In the genomic region with DNA sequence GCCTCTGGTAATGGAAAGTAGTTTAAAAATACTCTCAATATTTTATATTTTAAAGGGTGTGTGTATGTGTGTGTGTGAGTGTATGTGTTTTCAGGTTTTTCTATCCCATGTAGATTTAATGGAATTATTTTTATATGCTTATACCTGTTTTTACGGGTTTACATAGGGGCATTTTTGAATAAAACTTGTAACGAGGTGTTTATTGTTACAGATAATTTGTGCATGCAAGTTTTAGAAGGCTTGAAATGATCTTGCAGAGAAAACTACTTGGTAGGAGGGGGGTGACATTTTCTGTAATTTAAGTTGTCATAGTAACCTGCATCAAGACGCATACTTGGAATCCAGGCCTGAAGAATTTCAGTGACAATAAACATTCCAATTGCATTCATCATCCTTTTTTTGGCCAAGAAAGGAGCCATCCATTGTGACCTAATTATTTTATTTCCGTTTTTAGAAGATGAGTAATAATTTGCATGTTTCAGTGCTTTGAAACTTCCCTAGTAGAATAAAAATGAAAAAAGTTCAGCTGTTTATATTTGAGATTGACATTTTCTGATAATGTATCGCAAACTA, we compare ENCODE assay signal across 9 cellular contexts. TPM values are rescaled to one million over a fixed set of nuclear protein-coding genes. Genes with fewer than 3 reads are reported as not detected.
DNase-seq lines count a peak whose midpoint lies in the region; ATAC-seq and TF ChIP-seq lines count a peak whose summit lies in the region.
"Had no signal": no experiment of that assay in that cellular context is flagged by ENCODE, and none has a peak within 500 bp of the region (broad histone marks: within the 10 kb centered on the region; RNA-seq: fewer than 3 reads in every experiment).

No MANE protein-coding gene starts in this region.

- no peaks in the 10 kb centered on the region for H3K27me3 Mint-ChIP-seq in naive thymus-derived CD8-positive, alpha-beta T cell

- H3K36me3 Mint-ChIP-seq in naive thymus-derived CD8-positive, alpha-beta T cell: no peaks in the 10 kb centered on the region

- no peaks in the 10 kb centered on the region; the same call in 1 of the 2 replicates for H3K9me3 ChIP-seq in SJCRH30 (replicated peaks)

- DNase-seq in GM04504 (ENCODE audit: low read depth) (peak; percentile 87), SJCRH30 (peak in 1 of 2 experiments; percentile 24), fibroblast of the aortic adventitia (ENCODE audit: low read depth) (peak; percentile 97), pulmonary artery endothelial cell (ENCODE audit: low read depth, low spot score) (peak; percentile 93)
- DNase-seq in naive thymus-derived CD8-positive, alpha-beta T cell: no peak
- no peak for DNase-seq in activated CD4-positive, CD25-positive, alpha-beta regulatory T cell treated with anti-CD3 and anti-CD28 coated beads, Interleukin-2, amount 50 U/mL, for 72 hours
- no peak for DNase-seq in activated CD4-positive, alpha-beta T cell treated with anti-CD3 and anti-CD28 coated beads for 48 hours
- DNase-seq: stimulated activated CD4-positive, alpha-beta T cell treated with anti-CD3 and anti-CD28 coated beads, Interleukin-1b, Interleukin-23, amount 100 ng/mL, for 48 hours had no signal

- H3K36me3 ChIP-seq in SJCRH30: no peaks in the 10 kb centered on the region

- H3K4me1 ChIP-seq in SJCRH30: peaks cover 17% of the 10 kb centered on the region

- ATAC-seq in naive thymus-derived CD8-positive, alpha-beta T cell: no peak
- no peak for ATAC-seq in GM19395 (IDR thresholded peaks at IDR 0.05; ENCODE audit: unreplicated experiment)

- no peaks in the 10 kb centered on the region for H3K27me3 ChIP-seq in SJCRH30

- H3K27ac ChIP-seq in SJCRH30: peak overlapping the region; percentile 47

- H3K4me1 Mint-ChIP-seq in naive thymus-derived CD8-positive, alpha-beta T cell: no peaks in the 10 kb centered on the region

- no peak overlapping the region for H3K4me3 ChIP-seq in SJCRH30
- no peak overlapping the region for H3K4me3 ChIP-seq in fibroblast of the aortic adventitia (ENCODE audit: low read depth, low read length)

- no peak overlapping the region for H3K27ac Mint-ChIP-seq in naive thymus-derived CD8-positive, alpha-beta T cell

- peaks cover 0 to under 1% (median 0%) of the 10 kb centered on the region in 9 donors for H3K9me3 Mint-ChIP-seq in naive thymus-derived CD8-positive, alpha-beta T cell

- no peak overlapping the region for H3K4me3 Mint-ChIP-seq in naive thymus-derived CD8-positive, alpha-beta T cell

- no peak for TF ChIP-seq CTCF in fibroblast of the aortic adventitia (IDR thresholded peaks at IDR 0.05; ENCODE audit: insufficient read depth, low read length)

- POLR2A ChIA-PET in naive thymus-derived CD8-positive, alpha-beta T cell (lab: Charles Lee): no interaction called here

RNA-seq across cellular contexts. Expression of a gene that starts 39.0 kb away (rescaled TPM):
- total RNA-seq in SJCRH30 (2014; rRNA removed; shearing (Covaris generic)): 22.4 and 24.5 TPM in 2 replicates
- 85.8 and 128 TPM in 2 replicates for total RNA-seq in fibroblast of the aortic adventitia (ENCODE audit: low replicate concordance)
- 100 and 131 TPM in 2 replicates for total RNA-seq in pulmonary artery endothelial cell
- not detected for total RNA-seq in naive thymus-derived CD8-positive, alpha-beta T cell
- polyA plus RNA-seq in naive thymus-derived CD8-positive, alpha-beta T cell: not detected

Comparison
In these comparisons a context has a peak if more than half of its experiments do, and no peak if none do; other contexts are left out.
1. DNase-seq: peak in GM04504 (single experiment), fibroblast of the aortic adventitia (single experiment) and pulmonary artery endothelial cell (single experiment); none in naive thymus-derived CD8-positive, alpha-beta T cell (0 of 10), activated CD4-positive, CD25-positive, alpha-beta regulatory T cell treated with anti-CD3 and anti-CD28 coated beads, Interleukin-2, amount 50 U/mL, for 72 hours (single experiment) and activated CD4-positive, alpha-beta T cell treated with anti-CD3 and anti-CD28 coated beads for 48 hours (single experiment).
2. RNA of a gene that starts 39.0 kb away (total RNA-seq): 85.8 to 128 TPM in fibroblast of the aortic adventitia, 100 to 131 TPM in pulmonary artery endothelial cell and 22.4 to 24.5 TPM in SJCRH30; not detected in naive thymus-derived CD8-positive, alpha-beta T cell; every median in the first group is over 10 times any median in the second.